5 cellular contexts compared by ENCODE assay signal in genomic region chr11:57705432-57705831, GRCh38. TPM values are rescaled to one million over a fixed set of nuclear protein-coding genes. Genes with fewer than 3 reads are reported as not detected.
"Had no signal": no experiment of that assay in that cellular context is flagged by ENCODE, and none has a peak within 500 bp of the region (broad histone marks: within the 10 kb centered on the region; RNA-seq: fewer than 3 reads in every experiment).

No MANE protein-coding gene starts in this region.

RNA-seq across cellular contexts. Expression of gene BTBD18, which starts 46.2 kb away (rescaled TPM):
- total RNA-seq: GM23248, H4, H7, HFFc6, HT1080 had no signal
- polyA plus RNA-seq: GM23248 had no signal
